ENCODE assay signal across 8 cellular contexts in genomic region chr6:7974932-7975763, GRCh38.
A peak's percentile ranks its signal among the peaks of the same experiment; 100 is the strongest.
DNase-seq lines count a peak whose midpoint lies in the region; ATAC-seq and TF ChIP-seq lines count a peak whose summit lies in the region.

No MANE protein-coding gene starts in this region.

- no peaks in the 10 kb centered on the region for H3K27me3 ChIP-seq in CD8-positive, alpha-beta memory T cell (ENCODE audit: insufficient read depth, low read length, poor library complexity, severe bottlenecking)
- no peaks in the 10 kb centered on the region for H3K27me3 ChIP-seq in left ventricle myocardium inferior (ENCODE audit: low read depth)
- no peaks in the 10 kb centered on the region for H3K27me3 ChIP-seq in gastrocnemius medialis

- no peak for TF ChIP-seq POLR2A in gastrocnemius medialis (IDR thresholded peaks at IDR 0.05)

- no peaks in the 10 kb centered on the region for H3K4me1 Mint-ChIP-seq in CD8-positive, alpha-beta memory T cell

- TF ChIP-seq CTCF in WI38 (IDR thresholded peaks at IDR 0.05; ENCODE audit: low read depth, low read length) (no peak), left ventricle myocardium inferior (IDR thresholded peaks at IDR 0.05; ENCODE audit: borderline replicate concordance) (no peak), gastrocnemius medialis (IDR thresholded peaks at IDR 0.05 in 4 of 5, conservative IDR thresholded peaks at IDR 0.05 in 1 of 5) (no peak)

- peaks cover 0 to 5% (median 4%) of the 10 kb centered on the region in 3 donors for H3K36me3 Mint-ChIP-seq in CD8-positive, alpha-beta memory T cell

- POLR2A ChIA-PET in CD8-positive, alpha-beta memory T cell (lab: Charles Lee), result no interaction called here

- H3K9me3 Mint-ChIP-seq in CD8-positive, alpha-beta memory T cell, result peaks cover 3 to 9% (median 5%) of the 10 kb centered on the region in 5 donors

- peak overlapping the region; percentile 41 for H3K27ac ChIP-seq in CD8-positive, alpha-beta memory T cell (ENCODE audit: low read depth, low read length)
- peak overlapping the region; percentile 71 for H3K27ac ChIP-seq in left ventricle myocardium inferior (replicated peaks)
- H3K27ac ChIP-seq in gastrocnemius medialis, result peak overlapping the region; percentile 11 to 64 (median 49)

- no peaks in the 10 kb centered on the region for H3K9me3 ChIP-seq in CD8-positive, alpha-beta memory T cell (ENCODE audit: low read length)
- H3K9me3 ChIP-seq in left ventricle myocardium inferior (replicated peaks) (peaks cover 5% of the 10 kb centered on the region), gastrocnemius medialis (no peaks in the 10 kb centered on the region)

- peak; percentile 91 to 98 for ATAC-seq in gastrocnemius medialis
- ATAC-seq in GM19455 (IDR thresholded peaks at IDR 0.05; ENCODE audit: unreplicated experiment), result no peak
- ATAC-seq in GM21723 (IDR thresholded peaks at IDR 0.05; ENCODE audit: unreplicated experiment), result no peak

- no peak overlapping the region for H3K4me3 ChIP-seq in CD8-positive, alpha-beta memory T cell (ENCODE audit: low read length)
- H3K4me3 ChIP-seq in WI38 (ENCODE audit: low read depth, low read length) (peak overlapping the region; percentile 26), left ventricle myocardium inferior (peak overlapping the region; percentile 43), gastrocnemius medialis (peak overlapping the region in 3 of 4 donors; percentile 7 to 29 (median 26))

- no peak overlapping the region for H3K4me3 Mint-ChIP-seq in CD8-positive, alpha-beta memory T cell

- H3K4me1 ChIP-seq in CD8-positive, alpha-beta memory T cell (ENCODE audit: insufficient read depth, low read length), result no peaks in the 10 kb centered on the region
- H3K4me1 ChIP-seq in left ventricle myocardium inferior, result peaks cover 26% of the 10 kb centered on the region
- peaks cover 11 to 17% of the 10 kb centered on the region in 2 donors for H3K4me1 ChIP-seq in gastrocnemius medialis

- peaks cover 9 to 12% of the 10 kb centered on the region in 2 donors for H3K27me3 Mint-ChIP-seq in CD8-positive, alpha-beta memory T cell

- DNase-seq in CD8-positive, alpha-beta memory T cell, result no peak
- DNase-seq in HS-27A (ENCODE audit: low read depth) (peak; percentile 45), left ventricle myocardium inferior (peak; percentile 84), gastrocnemius medialis (peak; percentile 74 to 80), iPS-NIHi11 (ENCODE audit: low spot score) (no peak)

- intact Hi-C loops in left ventricle myocardium inferior (cut with micrococcal nuclease) (no loop called here), gastrocnemius medialis (cut with DNase I; ENCODE audit: low total_unique reads) (loop anchor here (2.0 kb wide), 1 partner anchor 70 kb away; no protein-coding TSS in a partner anchor)

- no peak overlapping the region for H3K27ac Mint-ChIP-seq in CD8-positive, alpha-beta memory T cell

- no peaks in the 10 kb centered on the region for H3K36me3 ChIP-seq in CD8-positive, alpha-beta memory T cell (ENCODE audit: insufficient read depth, low read length)
- no peaks in the 10 kb centered on the region for H3K36me3 ChIP-seq in left ventricle myocardium inferior
- H3K36me3 ChIP-seq in gastrocnemius medialis, result no peaks in the 10 kb centered on the region

- in situ Hi-C loops in gastrocnemius medialis (cut with MboI; ENCODE audit: low sequenced_read_pairs in 4 of 4), result no loop called here

- CTCF ChIA-PET in CD8-positive, alpha-beta memory T cell (lab: Charles Lee), result no interaction called here

Comparison
In these comparisons a context has a peak if more than half of its experiments do, and no peak if none do; other contexts are left out.
1. DNase-seq: peak in HS-27A (single experiment), left ventricle myocardium inferior (single experiment) and gastrocnemius medialis (2 of 2); none in CD8-positive, alpha-beta memory T cell (0 of 5) and iPS-NIHi11 (single experiment).
2. ATAC-seq: peak in gastrocnemius medialis (2 of 2); none in GM19455 (single experiment) and GM21723 (single experiment).
3. Peak in every context shown above with its lines, with median percentiles within 50 percentile points of each other: H3K27ac ChIP-seq.